In the genomic region with DNA sequence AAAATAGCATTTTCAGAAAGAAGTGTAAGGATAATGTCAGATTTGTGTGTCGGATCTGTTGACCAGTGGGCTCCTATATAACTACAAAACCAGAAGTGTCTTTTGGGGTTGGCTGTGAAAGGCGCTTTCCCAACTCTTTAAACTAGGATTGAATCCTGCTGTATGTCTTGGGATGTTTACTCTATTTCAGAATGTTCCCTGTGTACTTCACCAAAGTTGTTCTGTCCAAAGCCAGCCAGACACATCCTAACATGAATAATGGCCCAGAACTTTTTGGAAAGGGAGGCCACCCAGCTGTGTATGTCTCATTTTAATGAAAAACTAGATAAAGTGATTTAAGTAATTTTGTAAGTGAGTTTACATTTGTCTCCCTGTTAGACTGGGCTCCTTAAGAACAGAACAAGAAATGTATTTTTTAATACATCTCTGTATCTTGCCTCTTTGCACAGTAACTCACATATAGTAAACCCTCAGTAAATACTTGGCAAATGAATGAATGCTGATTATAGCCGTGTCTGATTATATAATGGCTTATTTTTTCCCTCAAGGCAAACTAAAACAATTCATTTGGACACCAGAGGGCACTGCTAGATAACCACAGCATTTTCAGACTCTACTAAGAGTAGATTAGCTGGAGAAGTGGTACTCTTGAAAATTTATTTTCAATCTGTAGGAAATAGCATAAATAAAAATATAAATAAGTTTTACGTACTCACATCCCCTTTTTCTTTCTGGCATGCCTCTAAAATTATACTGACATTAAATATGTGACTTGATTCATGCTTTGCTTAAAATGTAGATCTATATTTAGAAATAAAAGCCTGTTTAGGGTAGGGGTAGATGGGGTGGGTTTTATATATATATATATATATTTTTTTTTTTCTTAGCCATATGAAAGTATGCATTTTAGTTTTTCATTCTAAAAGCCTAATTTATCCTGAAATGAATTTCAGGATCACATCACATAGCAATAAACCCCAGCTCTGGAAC, we compare ENCODE assay signal across 8 cellular contexts. TPM values are rescaled to one million over a fixed set of nuclear protein-coding genes. Genes with fewer than 3 reads are reported as not detected.
DNase-seq lines count a peak whose midpoint lies in the region; ATAC-seq and TF ChIP-seq lines count a peak whose summit lies in the region.

No MANE protein-coding gene starts in this region.

- 80% methylated on average over 2 of the region's 4 CpGs; no CpG with 5 or more reads in 1 of the 2 experiments for WGBS in endodermal cell (ENCODE audit: insufficient coverage in 1 of 2, insufficient read length in 1 of 2), 2 experiments

- no peak overlapping the region for H3K4me2 ChIP-seq in PC-9

- H3K27ac Mint-ChIP-seq in endodermal cell = no peak overlapping the region

- H3K4me3 Mint-ChIP-seq in endodermal cell = no peak overlapping the region

- peak; percentile 12 for DNase-seq in stimulated activated CD4-positive, alpha-beta T cell treated with anti-CD3 and anti-CD28 coated beads, Interleukin-4, amount 100 ng/mL, for 24 hours
- no peak for DNase-seq in stimulated activated CD4-positive, alpha-beta T cell treated with anti-CD3 and anti-CD28 coated beads, Interleukin-2, amount 100 ng/mL, for 48 hours
- DNase-seq in LHCN-M2 (ENCODE audit: low read depth) = peak; percentile 69
- peak; percentile 15 to 43 for DNase-seq in PC-9
- no peak for DNase-seq in endodermal cell
- peak; percentile 82 for DNase-seq in midbrain (lab: John Stamatoyannopoulos, UW)
- no peak for DNase-seq in HuH-7 (ENCODE audit: low spot score)

- BruUV-seq in PC-9 (replicated peaks; lab: Mats Ljungman, UMichigan) = no TSS peak

- 0 out of 2 replicates have a peak, but pooled peaks cover 8% of the 10 kb centered on the region for H3K9me3 ChIP-seq in PC-9 (ENCODE audit: insufficient read depth, low read depth)
- H3K9me3 ChIP-seq in endodermal cell (ENCODE audit: control insufficient read depth, low read length) = peaks cover 20% of the 10 kb centered on the region

- H3K27me3 ChIP-seq in PC-9 (ENCODE audit: insufficient read depth, low read depth) (no peaks in the 10 kb centered on the region), endodermal cell (ENCODE audit: control insufficient read depth, insufficient read depth, low read length, poor library complexity, severe bottlenecking) (no peaks in the 10 kb centered on the region)

- peaks cover 3% of the 10 kb centered on the region for H3K27me3 Mint-ChIP-seq in endodermal cell (ENCODE audit: insufficient read depth)

- no peak overlapping the region for H3K9ac ChIP-seq in endodermal cell (ENCODE audit: extremely low read depth, low read length, poor library complexity, severe bottlenecking)

- H3K4me3 ChIP-seq in PC-9 (no peak overlapping the region), endodermal cell (ENCODE audit: low read length) (no peak overlapping the region)

- CTCF ChIA-PET in PC-9 (lab: Charles Lee) = interaction anchor here (0.6 to 1.5 kb wide), 4 partner anchors 504 to 1095 kb away, joined by 4 to 17 read pairs (median 9); no protein-coding TSS in a partner anchor

- H3F3A ChIP-seq in PC-9 (ENCODE audit: insufficient read depth, low read depth) = 0 out of 2 replicates have a peak, but pooled peaks cover 4% of the 10 kb centered on the region

- H3K36me3 Mint-ChIP-seq in endodermal cell (ENCODE audit: low read depth) = no peaks in the 10 kb centered on the region

- H3K4me1 ChIP-seq in PC-9 (replicated peaks; ENCODE audit: insufficient read depth) (no peaks in the 10 kb centered on the region), endodermal cell (ENCODE audit: control insufficient read depth, insufficient read depth, low read length) (no peaks in the 10 kb centered on the region)

- no peak overlapping the region for H2AFZ ChIP-seq in PC-9

- intact Hi-C loops in PC-9 (cut with micrococcal nuclease; ENCODE audit: unreplicated experiment) = loop anchor here (1.0 to 10.0 kb wide), 5 partner anchors 147 to 616 kb away; a partner anchor contains a TSS

- no peaks in the 10 kb centered on the region for H3K79me2 ChIP-seq in PC-9 (ENCODE audit: low read depth)

- peak; percentile 85 for TF ChIP-seq CTCF in PC-9 (conservative IDR thresholded peaks at IDR 0.05)
- TF ChIP-seq CTCF in endodermal cell (conservative IDR thresholded peaks at IDR 0.05) = peak; percentile 87

- H3K9me2 ChIP-seq in PC-9 (ENCODE audit: insufficient read depth) = no peaks in the 10 kb centered on the region

- H3K9me3 Mint-ChIP-seq in endodermal cell = peaks cover 8% of the 10 kb centered on the region

- ATAC-seq in HG03460 (IDR thresholded peaks at IDR 0.05; ENCODE audit: unreplicated experiment) = no peak

- H3K36me3 ChIP-seq in PC-9 (ENCODE audit: low read depth) = peaks cover 16% of the 10 kb centered on the region
- H3K36me3 ChIP-seq in endodermal cell (ENCODE audit: control insufficient read depth, insufficient read depth, low read length) = no peaks in the 10 kb centered on the region

- no peaks in the 10 kb centered on the region for H4K20me1 ChIP-seq in PC-9 (ENCODE audit: insufficient read depth)

- H3K27ac ChIP-seq in PC-9 (no peak overlapping the region), endodermal cell (ENCODE audit: low read depth, low read length) (no peak overlapping the region)

- H3K4me1 Mint-ChIP-seq in endodermal cell = no peaks in the 10 kb centered on the region

- POLR2A ChIA-PET in PC-9 (lab: Charles Lee; ENCODE audit: unreplicated experiment) = interaction anchor here (0.6 kb wide), 1 partner anchor 210 kb away, joined by 3 read pairs; no protein-coding TSS in a partner anchor

RNA-seq across cellular contexts. Expression of a gene that starts 23.8 kb away (rescaled TPM):
- 59.8 and 85.3 TPM in 2 replicates for total RNA-seq in LHCN-M2 (2014; rRNA removed)
- polyA plus RNA-seq in LHCN-M2 (2012) = 39.6 TPM
- 46.0 and 52.0 TPM in 2 replicates for total RNA-seq in PC-9 (2021)
- 10 to 100 TPM; 20.4 to 22.5 TPM for total RNA-seq in endodermal cell
- polyA plus RNA-seq in endodermal cell (2013, experiment 1 of 2) = 54.5 TPM
- polyA plus RNA-seq in endodermal cell (2013, experiment 2 of 2) = 44.5 TPM

RNA-seq across cellular contexts. Expression of a gene that starts 37.8 kb away (rescaled TPM):
- total RNA-seq in LHCN-M2 (2014; rRNA removed) (1.9 and 2.1 TPM in 2 replicates), PC-9 (2021) (0.44 and 0.58 TPM in 2 replicates), endodermal cell (1 to 10 TPM; 1.9 to 2.3 TPM)
- polyA plus RNA-seq in LHCN-M2 (2012) = 5.0 TPM
- 11.8 TPM for polyA plus RNA-seq in endodermal cell (2013, experiment 1 of 2)
- polyA plus RNA-seq in endodermal cell (2013, experiment 2 of 2) = 10.1 TPM

Comparison
In these comparisons a context has a peak if more than half of its experiments do, and no peak if none do; other contexts are left out.
1. DNase-seq: peak in stimulated activated CD4-positive, alpha-beta T cell treated with anti-CD3 and anti-CD28 coated beads, Interleukin-4, amount 100 ng/mL, for 24 hours (single experiment), LHCN-M2 (single experiment), PC-9 (2 of 2) and midbrain (single experiment); none in stimulated activated CD4-positive, alpha-beta T cell treated with anti-CD3 and anti-CD28 coated beads, Interleukin-2, amount 100 ng/mL, for 48 hours (0 of 2), endodermal cell (single experiment) and HuH-7 (single experiment).